Comparison of ENCODE assay signal across 1 cellular context in the genomic region with DNA sequence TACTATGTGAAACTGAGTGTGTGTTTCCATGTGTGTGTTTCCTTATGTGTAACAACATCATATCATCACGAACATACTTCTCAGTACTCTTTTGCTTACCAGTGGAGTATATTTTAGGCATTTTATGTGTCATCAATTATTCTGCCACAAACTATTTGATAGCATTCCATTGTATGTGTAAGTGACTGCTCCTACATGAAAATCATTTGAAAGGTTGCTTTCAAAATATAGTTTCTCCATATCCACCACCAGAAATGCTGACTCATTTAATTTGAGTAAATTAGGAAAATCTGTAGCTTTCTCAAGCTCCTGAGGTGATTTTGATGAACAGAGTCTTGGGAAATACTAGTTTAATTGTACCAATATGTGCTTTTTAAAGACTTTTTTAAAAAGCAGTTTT.
A peak's percentile ranks its signal among the peaks of the same experiment; 100 is the strongest.
TF ChIP-seq lines count a peak whose summit lies in the region.

No MANE protein-coding gene starts in this region.

TF ChIP-seq in IMR-90, 13 proteins besides CTCF, POLR2A, EP300 and RAD21:
- peak; percentile 30; the same call in 1 of the 2 replicates for TF ChIP-seq CEBPB (IDR thresholded peaks at IDR 0.05; ENCODE audit: low read depth, low read length)
- peak; percentile 85 for TF ChIP-seq NFE2L2 (IDR thresholded peaks at IDR 0.05; ENCODE audit: low read depth, low read length)
- TF ChIP-seq, protein P1, sequence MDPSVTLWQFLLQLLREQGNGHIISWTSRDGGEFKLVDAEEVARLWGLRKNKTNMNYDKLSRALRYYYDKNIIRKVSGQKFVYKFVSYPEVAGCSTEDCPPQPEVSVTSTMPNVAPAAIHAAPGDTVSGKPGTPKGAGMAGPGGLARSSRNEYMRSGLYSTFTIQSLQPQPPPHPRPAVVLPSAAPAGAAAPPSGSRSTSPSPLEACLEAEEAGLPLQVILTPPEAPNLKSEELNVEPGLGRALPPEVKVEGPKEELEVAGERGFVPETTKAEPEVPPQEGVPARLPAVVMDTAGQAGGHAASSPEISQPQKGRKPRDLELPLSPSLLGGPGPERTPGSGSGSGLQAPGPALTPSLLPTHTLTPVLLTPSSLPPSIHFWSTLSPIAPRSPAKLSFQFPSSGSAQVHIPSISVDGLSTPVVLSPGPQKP (IDR thresholded peaks at IDR 0.05; ENCODE audit: borderline replicate concordance, low read depth, low read length): no peak
- peak; percentile 99 for TF ChIP-seq MAFK (IDR thresholded peaks at IDR 0.05; ENCODE audit: low read depth, low read length)
- TF ChIP-seq, protein P2, sequence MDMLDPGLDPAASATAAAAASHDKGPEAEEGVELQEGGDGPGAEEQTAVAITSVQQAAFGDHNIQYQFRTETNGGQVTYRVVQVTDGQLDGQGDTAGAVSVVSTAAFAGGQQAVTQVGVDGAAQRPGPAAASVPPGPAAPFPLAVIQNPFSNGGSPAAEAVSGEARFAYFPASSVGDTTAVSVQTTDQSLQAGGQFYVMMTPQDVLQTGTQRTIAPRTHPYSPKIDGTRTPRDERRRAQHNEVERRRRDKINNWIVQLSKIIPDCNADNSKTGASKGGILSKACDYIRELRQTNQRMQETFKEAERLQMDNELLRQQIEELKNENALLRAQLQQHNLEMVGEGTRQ (IDR thresholded peaks at IDR 0.05; ENCODE audit: low read depth, low read length): no peak
